In the genomic region with DNA sequence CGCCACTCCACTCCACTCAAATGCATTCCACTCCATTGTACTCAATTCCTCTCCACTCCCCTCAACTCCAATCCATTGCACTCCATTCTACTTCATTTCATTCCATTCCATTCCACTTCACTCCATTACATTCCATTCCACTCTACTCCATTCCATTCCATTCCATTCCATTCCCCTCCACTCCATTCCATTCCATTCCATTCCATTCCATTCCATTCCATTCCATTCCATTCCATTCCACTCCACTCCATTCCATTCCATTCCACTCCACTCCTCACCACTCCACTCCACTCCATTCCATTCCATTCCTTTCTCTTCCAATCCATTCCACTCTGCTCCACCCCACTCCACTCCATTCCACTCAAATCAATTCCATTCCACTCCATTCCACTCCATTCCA, we compare ENCODE assay signal across 20 cellular contexts.
"Had no signal": no experiment of that assay in that cellular context is flagged by ENCODE, and none has a peak within 500 bp of the region (broad histone marks: within the 10 kb centered on the region; RNA-seq: fewer than 3 reads in every experiment).

No MANE protein-coding gene starts in this region.

- H3K4me3 Mint-ChIP-seq: activated CD4-positive, alpha-beta memory T cell treated with anti-CD3 and anti-CD28 coated beads for 36 hours; activated CD4-positive, alpha-beta T cell treated with anti-CD3 and anti-CD28 coated beads, Interleukin-2, amount 10 ng/mL, durations not matched to agents 7 days and 5 days; activated naive CD4-positive, alpha-beta T cell treated with anti-CD3 and anti-CD28 coated beads, Interleukin-2, amount 10 ng/mL, durations not matched to agents 7 days and 5 days; activated naive CD8-positive, alpha-beta T cell treated with anti-CD3 and anti-CD28 coated beads for 36 hours; T-helper 17 cell; WTC11 had no signal

- ATAC-seq: T-helper 17 cell, WTC11 had no signal

- H3K27me3 Mint-ChIP-seq: activated CD4-positive, alpha-beta memory T cell treated with anti-CD3 and anti-CD28 coated beads for 36 hours; activated CD4-positive, alpha-beta T cell treated with anti-CD3 and anti-CD28 coated beads, Interleukin-2, amount 10 ng/mL, durations not matched to agents 7 days and 5 days; activated naive CD4-positive, alpha-beta T cell treated with anti-CD3 and anti-CD28 coated beads, Interleukin-2, amount 10 ng/mL, durations not matched to agents 7 days and 5 days; activated naive CD8-positive, alpha-beta T cell treated with anti-CD3 and anti-CD28 coated beads for 36 hours; T-helper 17 cell had no signal

- H3K27ac Mint-ChIP-seq: activated CD4-positive, alpha-beta memory T cell treated with anti-CD3 and anti-CD28 coated beads for 36 hours; activated CD4-positive, alpha-beta T cell treated with anti-CD3 and anti-CD28 coated beads, Interleukin-2, amount 10 ng/mL, durations not matched to agents 7 days and 5 days; activated naive CD4-positive, alpha-beta T cell treated with anti-CD3 and anti-CD28 coated beads, Interleukin-2, amount 10 ng/mL, durations not matched to agents 7 days and 5 days; activated naive CD8-positive, alpha-beta T cell treated with anti-CD3 and anti-CD28 coated beads for 36 hours; activated T-helper 2 cell treated with anti-CD3 and anti-CD28 coated beads, Interferon-gamma antibody, Interleukin-2, Interleukin-4, amounts not matched to agents 10 μg/mL and 5 μg/mL and 100 μg/mL, durations not matched to agents 14 hours and 24 hours and 36 hours; T-helper 17 cell; WTC11 had no signal

- DNase-seq: activated CD4-positive, alpha-beta memory T cell treated with anti-CD3 and anti-CD28 coated beads for 36 hours; activated CD4-positive, alpha-beta T cell treated with anti-CD3 and anti-CD28 coated beads, Interleukin-2, amount 10 ng/mL, durations not matched to agents 7 days and 5 days; activated CD4-positive, CD25-positive, alpha-beta regulatory T cell treated with anti-CD3 and anti-CD28 coated beads, Interleukin-2, amount 50 U/mL, for 72 hours; activated CD8-positive, alpha-beta memory T cell treated with anti-CD3 and anti-CD28 coated beads for 24 hours; activated gamma-delta T cell treated with Interleukin-2 at 50 U/mL for 16 hours; activated naive CD4-positive, alpha-beta T cell treated with anti-CD3 and anti-CD28 coated beads, Interleukin-2, amount 10 ng/mL, durations not matched to agents 7 days and 5 days; activated naive CD8-positive, alpha-beta T cell treated with anti-CD3 and anti-CD28 coated beads for 36 hours; activated T-cell treated with anti-CD3 and anti-CD28 coated beads, Interleukin-2, amount 50 U/mL, for 48 hours; Kasumi-1; KBM-7; NCI-H146; NCI-H187 treated with DMSO at 0.1 percent for 48 hours; NCI-H2081 treated with DMSO at 0.1 percent for 48 hours; NCI-H446; NCI-H524; SIG-M5; T-helper 17 cell; T-helper 9 cell had no signal

- H3K4me1 Mint-ChIP-seq: activated CD4-positive, alpha-beta T cell treated with anti-CD3 and anti-CD28 coated beads, Interleukin-2, amount 10 ng/mL, durations not matched to agents 7 days and 5 days; activated naive CD4-positive, alpha-beta T cell treated with anti-CD3 and anti-CD28 coated beads, Interleukin-2, amount 10 ng/mL, durations not matched to agents 7 days and 5 days; activated naive CD8-positive, alpha-beta T cell treated with anti-CD3 and anti-CD28 coated beads for 36 hours; T-helper 17 cell; WTC11 had no signal
